In genomic region chr7:91941450-91941849, GRCh38 we compare ENCODE assay signal across 8 cellular contexts. TPM values are rescaled to one million over a fixed set of nuclear protein-coding genes. Genes with fewer than 3 reads are reported as not detected.
DNase-seq lines count a peak whose midpoint lies in the region; FAIRE-seq and TF ChIP-seq lines count a peak whose summit lies in the region.

No MANE protein-coding gene starts in this region.

- CTCF ChIA-PET in BJ (lab: Yijun Ruan, JAX) = interaction anchor here (1.4 to 1.9 kb wide), 2 partner anchors 12 to 110 kb away, joined by 4 to 6 read pairs; no protein-coding TSS in a partner anchor

- H3K27me3 ChIP-seq in BJ (ENCODE audit: control insufficient read depth, insufficient read depth, low read length) (no peaks in the 10 kb centered on the region), Karpas-422 (ENCODE audit: low read length) (no peaks in the 10 kb centered on the region), SU-DHL-6 (ENCODE audit: low read length) (no peaks in the 10 kb centered on the region), ascending aorta (no peaks in the 10 kb centered on the region)

- H3F3A ChIP-seq in SU-DHL-6 (ENCODE audit: insufficient read depth) = peaks cover 19% of the 10 kb centered on the region

- H3K4me2 ChIP-seq in Karpas-422 (ENCODE audit: low read depth, low read length, poor library complexity, severe bottlenecking) (peak overlapping the region; percentile 95), SU-DHL-6 (ENCODE audit: low read depth, low read length, poor library complexity, severe bottlenecking) (peak overlapping the region; percentile 88)

- DNase-seq in BJ (ENCODE audit: low read depth) (no peak), GM19239 (ENCODE audit: insufficient read length, low spot score) (peak; percentile 9), Karpas-422 (peak; percentile 81), ascending aorta (ENCODE audit: low spot score in 2 of 2) (no peak), hypothalamus (lab: John Stamatoyannopoulos, UW) (peak in 38 of 51 donors; percentile 1 to 84 (median 21)), retinal pigment epithelial cell (ENCODE audit: low read depth) (no peak), cortex of kidney (lab: John Stamatoyannopoulos, UW) (no peak)

- H3K9me3 ChIP-seq in Karpas-422 (ENCODE audit: low read length) (no peaks in the 10 kb centered on the region), SU-DHL-6 (ENCODE audit: insufficient read depth, low read length) (no peaks in the 10 kb centered on the region), ascending aorta (no peaks in the 10 kb centered on the region)

- POLR2A ChIA-PET in BJ (lab: Charles Lee) = interaction anchor here (0.6 kb wide), 1 partner anchor 218 kb away, joined by 14 read pairs; no protein-coding TSS in a partner anchor

- TF ChIP-seq CTCF in BJ (IDR thresholded peaks at IDR 0.05; ENCODE audit: insufficient read depth, low read depth, low read length) (no peak), SU-DHL-6 (IDR thresholded peaks at IDR 0.05; ENCODE audit: insufficient read depth, low read length, poor library complexity, severe bottlenecking) (no peak), ascending aorta (IDR thresholded peaks at IDR 0.05) (no peak), retinal pigment epithelial cell (conservative IDR thresholded peaks at IDR 0.05; ENCODE audit: low read depth, low read length) (no peak)

- peaks cover 62% of the 10 kb centered on the region for H3K79me2 ChIP-seq in Karpas-422 (ENCODE audit: low read length)
- H3K79me2 ChIP-seq in SU-DHL-6 (ENCODE audit: insufficient read depth, low read length) = peaks cover 27% of the 10 kb centered on the region; the same call in 1 of the 2 replicates

- H3K27ac ChIP-seq in Karpas-422 (ENCODE audit: low read length) (peak overlapping the region; percentile 73), SU-DHL-6 (ENCODE audit: low read depth, low read length) (peak overlapping the region; percentile 41), ascending aorta (peak overlapping the region; percentile 89 to 94)

- intact Hi-C loops in ascending aorta (cut with DNase I) = loop anchor here (2.0 to 10.0 kb wide), 4 partner anchors 61 to 677 kb away; partner anchors contain the start of genes ANKIB1, CYP51A1, FZD1 and KRIT1

- 0 out of 2 replicates have a peak overlapping the region, but pooled peaks have one; percentile 58 for H2AFZ ChIP-seq in Karpas-422 (ENCODE audit: low read length)
- H2AFZ ChIP-seq in SU-DHL-6 (ENCODE audit: low read depth, low read length, severe bottlenecking) = peak overlapping the region; percentile 98

- peak; percentile 80 for FAIRE-seq in GM19239 (lab: Jason Lieb, UNC)

- H3K4me1 ChIP-seq in Karpas-422 (ENCODE audit: low read length) (peaks cover 37% of the 10 kb centered on the region), ascending aorta (peaks cover 0 to 7% of the 10 kb centered on the region in 2 donors)

- no peaks in the 10 kb centered on the region for H3K9me2 ChIP-seq in Karpas-422 (replicated peaks; ENCODE audit: insufficient read depth, low read length)
- no peaks in the 10 kb centered on the region for H3K9me2 ChIP-seq in SU-DHL-6 (replicated peaks; ENCODE audit: insufficient read depth, low read length)

- peak overlapping the region; percentile 85 for H3K9ac ChIP-seq in Karpas-422 (ENCODE audit: low read length)
- peak overlapping the region; percentile 79 for H3K9ac ChIP-seq in SU-DHL-6 (ENCODE audit: low read length)

- peak overlapping the region; percentile 66 for H3K4me3 ChIP-seq in BJ (ENCODE audit: low read depth, low read length)
- H3K4me3 ChIP-seq in Karpas-422 (ENCODE audit: low read length) = peak overlapping the region; percentile 85
- H3K4me3 ChIP-seq in SU-DHL-6 (ENCODE audit: insufficient read depth, low read length, poor library complexity, severe bottlenecking) = peak overlapping the region; percentile 93
- peak overlapping the region; percentile 61 to 81 for H3K4me3 ChIP-seq in ascending aorta
- H3K4me3 ChIP-seq in retinal pigment epithelial cell (ENCODE audit: low read length) = peak overlapping the region; percentile 89

- H3K36me3 ChIP-seq in BJ (ENCODE audit: control insufficient read depth, insufficient read depth, low read length) (no peaks in the 10 kb centered on the region), Karpas-422 (ENCODE audit: insufficient read depth, low read length) (no peaks in the 10 kb centered on the region), SU-DHL-6 (ENCODE audit: low read length) (no peaks in the 10 kb centered on the region), ascending aorta (no peaks in the 10 kb centered on the region)

- H4K20me1 ChIP-seq in Karpas-422 (ENCODE audit: insufficient read depth, low read depth, low read length) (no peaks in the 10 kb centered on the region), SU-DHL-6 (ENCODE audit: low read depth, low read length) (peaks cover 3% of the 10 kb centered on the region; the same call in 1 of the 2 replicates)

RNA-seq across cellular contexts. Expression of gene AKAP9, which starts 0.8 kb away (rescaled TPM):
- 7.4 and 13.6 TPM in 2 replicates for polyA plus RNA-seq in BJ (2011; rRNA removed)
- 10.8 and 15.5 TPM in 2 replicates for polyA minus RNA-seq in BJ (2011; rRNA and poly(A)+ RNA removed)
- 60.9 and 92.9 TPM in 2 replicates for total RNA-seq in Karpas-422 (2014; rRNA removed; shearing (Covaris generic); ENCODE audit: low replicate concordance)
- total RNA-seq in ascending aorta = 14.4 TPM

Comparison
In these comparisons a context has a peak if more than half of its experiments do, and no peak if none do; other contexts are left out.
1. DNase-seq: peak in GM19239 (single experiment), Karpas-422 (single experiment) and hypothalamus (38 of 51); none in BJ (single experiment), ascending aorta (0 of 2), retinal pigment epithelial cell (single experiment) and cortex of kidney (single experiment).
2. H3K27ac ChIP-seq: peak in every context shown above with its lines; median percentile 92 in ascending aorta; 73 in Karpas-422; 41 in SU-DHL-6.
3. Peak in every context shown above with its lines, with median percentiles within 50 percentile points of each other: H3K4me3 ChIP-seq.